In genomic region chr16:82603784-82604411, GRCh38 we compare ENCODE assay signal across 8 cellular contexts. TPM values are rescaled to one million over a fixed set of nuclear protein-coding genes. Genes with fewer than 3 reads are reported as not detected.
DNase-seq lines count a peak whose midpoint lies in the region; ATAC-seq and TF ChIP-seq lines count a peak whose summit lies in the region.

No MANE protein-coding gene starts in this region.

- in situ Hi-C loops in brain microvascular endothelial cell (cut with HindIII; ENCODE audit: low pct_ligation_motif_present, low sequenced_read_pairs) = no loop called here

- ATAC-seq in left colon (peak; percentile 85), GM18498 (IDR thresholded peaks at IDR 0.05; ENCODE audit: unreplicated experiment) (no peak), GM21526 (IDR thresholded peaks at IDR 0.05; ENCODE audit: low FRiP score, unreplicated experiment) (no peak)

- no peak overlapping the region for H3K27ac Mint-ChIP-seq in activated T-cell treated with anti-CD3 and anti-CD28 coated beads, Interleukin-2, amount 50 U/mL, for 24 hours

- H3K27me3 ChIP-seq in brain microvascular endothelial cell (replicated peaks) = no peaks in the 10 kb centered on the region
- H3K27me3 ChIP-seq in uterus = no peaks in the 10 kb centered on the region

- H3K9me3 Mint-ChIP-seq in activated T-cell treated with anti-CD3 and anti-CD28 coated beads, Interleukin-2, amount 50 U/mL, for 24 hours = peaks cover 3% of the 10 kb centered on the region

- no peak overlapping the region for H3K4me3 Mint-ChIP-seq in activated T-cell treated with anti-CD3 and anti-CD28 coated beads, Interleukin-2, amount 50 U/mL, for 24 hours

- H3K9me3 ChIP-seq in uterus = no peaks in the 10 kb centered on the region

- intact Hi-C loops in left colon (cut with DNase I, micrococcal nuclease) (no loop called here), uterus (cut with DNase I; ENCODE audit: low total_unique reads) (no loop called here)

- H3K4me1 Mint-ChIP-seq in activated T-cell treated with anti-CD3 and anti-CD28 coated beads, Interleukin-2, amount 50 U/mL, for 24 hours (ENCODE audit: low read depth) = no peaks in the 10 kb centered on the region

- H3K36me3 Mint-ChIP-seq in activated T-cell treated with anti-CD3 and anti-CD28 coated beads, Interleukin-2, amount 50 U/mL, for 24 hours (ENCODE audit: low read depth) = no peaks in the 10 kb centered on the region

- H3K4me1 ChIP-seq in uterus = no peaks in the 10 kb centered on the region

- no peaks in the 10 kb centered on the region for H3K36me3 ChIP-seq in brain microvascular endothelial cell (replicated peaks)
- no peaks in the 10 kb centered on the region for H3K36me3 ChIP-seq in uterus

- H3K4me3 ChIP-seq in brain microvascular endothelial cell (ENCODE audit: low read depth, low read length) (no peak overlapping the region), uterus (no peak overlapping the region)

- H3K27me3 Mint-ChIP-seq in activated T-cell treated with anti-CD3 and anti-CD28 coated beads, Interleukin-2, amount 50 U/mL, for 24 hours = peaks cover 11% of the 10 kb centered on the region

- peak; percentile 69 for DNase-seq in AG08395 (ENCODE audit: low spot score)
- DNase-seq in HPDE6-E6E7 (ENCODE audit: extremely low spot score) = peak; percentile 54
- peak; percentile 59 for DNase-seq in brain microvascular endothelial cell
- peak in 1 of 2 donors; percentile 37 for DNase-seq in left colon
- DNase-seq in uterus = peak; percentile 50 to 58
- DNase-seq in activated T-cell treated with anti-CD3 and anti-CD28 coated beads, Interleukin-2, amount 50 U/mL, for 24 hours = no peak

- TF ChIP-seq CTCF in brain microvascular endothelial cell (IDR thresholded peaks at IDR 0.05; ENCODE audit: low read depth, low read length, missing control alignments) = peak; percentile 93
- peak; percentile 68 to 79 (median 73) for TF ChIP-seq CTCF in uterus (IDR thresholded peaks at IDR 0.05)

- H3K27ac ChIP-seq in brain microvascular endothelial cell (no peak overlapping the region), uterus (no peak overlapping the region)

- TF ChIP-seq POLR2A in uterus (IDR thresholded peaks at IDR 0.05) = no peak

RNA-seq across cellular contexts. Expression of gene CDH13, which starts 22.9 kb away (rescaled TPM):
- 1 to 10 TPM; 4.1 to 7.1 TPM for total RNA-seq in left colon
- total RNA-seq in uterus = 10 to 100 TPM; 49.1 to 99.4 (median 82.7) TPM

Comparison
In these comparisons a context has a peak if more than half of its experiments do, and no peak if none do; other contexts are left out.
1. RNA of gene CDH13, which starts 22.9 kb away (total RNA-seq): 49.1 to 99.4 TPM in uterus; 4.1 to 7.1 TPM in left colon; every median in the first group is over 4 times any median in the second.